Comparison of ENCODE assay signal across 8 cellular contexts in the genomic region with DNA sequence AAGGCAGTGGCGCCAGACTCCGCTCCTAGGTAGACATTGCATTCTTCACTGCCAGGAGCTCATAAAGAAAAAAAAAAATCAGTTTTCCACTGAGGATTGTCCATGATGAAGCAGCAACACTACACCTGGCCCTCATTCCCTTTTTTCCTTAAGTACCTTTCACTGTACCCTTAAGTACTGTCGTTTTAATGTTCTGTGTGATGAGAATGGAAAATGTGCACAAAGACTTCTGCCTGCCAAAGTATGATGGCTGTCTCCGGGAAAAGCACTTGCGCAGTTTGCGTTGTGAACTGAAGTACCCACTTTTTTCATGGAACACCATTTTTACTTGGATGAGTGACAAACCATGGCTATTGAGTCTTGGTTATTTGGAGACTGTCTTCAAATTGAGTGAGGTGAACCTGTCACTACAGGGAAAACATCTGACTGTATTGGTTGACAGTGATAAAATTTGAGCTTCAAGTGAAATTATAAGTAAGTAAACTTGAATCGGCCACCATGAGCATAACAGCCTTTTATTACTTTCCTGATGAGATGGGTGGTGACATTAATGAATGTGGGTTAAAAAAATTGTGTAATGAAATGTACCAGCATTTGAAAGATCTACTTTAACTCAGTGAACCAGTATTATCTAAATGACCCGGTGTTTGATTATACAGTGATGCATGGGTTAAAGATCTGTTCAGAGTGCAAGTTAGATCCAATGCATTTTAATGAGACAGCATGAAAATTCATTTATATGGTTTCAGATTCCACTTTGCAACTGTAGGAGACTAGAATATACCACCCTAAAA.
DNase-seq lines count a peak whose midpoint lies in the region; ATAC-seq and TF ChIP-seq lines count a peak whose summit lies in the region.
"Had no signal": no experiment of that assay in that cellular context is flagged by ENCODE, and none has a peak within 500 bp of the region (broad histone marks: within the 10 kb centered on the region; RNA-seq: fewer than 3 reads in every experiment).

No MANE protein-coding gene starts in this region.

- 72 to 94% methylated on average over 8 of the region's 8 CpGs for WGBS in lung, 2 donors

- H3K4me3 ChIP-seq in lung (no peak overlapping the region), brain microvascular endothelial cell (ENCODE audit: low read depth, low read length) (no peak overlapping the region), mucosa of descending colon (no peak overlapping the region)

- H3K36me3 ChIP-seq in lung (ENCODE audit: control insufficient read depth in 2 of 2, insufficient read depth in 2 of 2, low read length in 2 of 2) (no peaks in the 10 kb centered on the region), brain microvascular endothelial cell (replicated peaks) (peaks cover 3% of the 10 kb centered on the region), mucosa of descending colon (ENCODE audit: low read depth) (no peaks in the 10 kb centered on the region)

- intact Hi-C loops in mucosa of descending colon (cut with DNase I, micrococcal nuclease), result no loop called here

- no peak for ATAC-seq in lung (ENCODE audit: insufficient read depth, low FRiP score)
- no peak for ATAC-seq in mucosa of descending colon
- no peak for ATAC-seq in GM21528 (IDR thresholded peaks at IDR 0.05; ENCODE audit: low FRiP score, unreplicated experiment)

- H3K4me1 ChIP-seq in lung (ENCODE audit: control insufficient read depth in 2 of 2, insufficient read depth in 2 of 2, low read length in 2 of 2) (peaks cover 3 to 17% of the 10 kb centered on the region in 2 donors), mucosa of descending colon (ENCODE audit: low read depth) (no peaks in the 10 kb centered on the region)

- in situ Hi-C loops in brain microvascular endothelial cell (cut with HindIII; ENCODE audit: low pct_ligation_motif_present, low sequenced_read_pairs), result loop anchor here (25.0 kb wide), 1 partner anchor 369 kb away; no protein-coding TSS in a partner anchor

- TF ChIP-seq CTCF in VCaP (conservative IDR thresholded peaks at IDR 0.05), result no peak
- TF ChIP-seq CTCF in lung (IDR thresholded peaks at IDR 0.05; ENCODE audit: control extremely low read depth, extremely low read depth), result no peak
- no peak for TF ChIP-seq CTCF in brain microvascular endothelial cell (IDR thresholded peaks at IDR 0.05; ENCODE audit: low read depth, low read length, missing control alignments)
- no peak for TF ChIP-seq CTCF in mucosa of descending colon (IDR thresholded peaks at IDR 0.05)

- no peaks in the 10 kb centered on the region for H3K27me3 ChIP-seq in lung (ENCODE audit: control insufficient read depth, insufficient read depth)
- no peaks in the 10 kb centered on the region for H3K27me3 ChIP-seq in brain microvascular endothelial cell (replicated peaks)

- no peaks in the 10 kb centered on the region for H3K9me3 ChIP-seq in lung (ENCODE audit: control insufficient read depth in 2 of 2, insufficient read depth in 1 of 2, low read length in 1 of 2)
- no peaks in the 10 kb centered on the region for H3K9me3 ChIP-seq in mucosa of descending colon

- DNase-seq in DMS153 treated with DMSO at 0.1 percent for 48 hours (lab: John Stamatoyannopoulos, UW; ENCODE audit: unreplicated experiment) (peak; percentile 76), NCI-H1105 (lab: John Stamatoyannopoulos, UW) (peak; percentile 86), lung (ENCODE audit: low spot score) (peak; percentile 34), brain microvascular endothelial cell (no peak), mucosa of descending colon (no peak)
- DNase-seq: endodermal cell had no signal

- H3K27ac ChIP-seq in VCaP (peak overlapping the region; percentile 51; the same call in 1 of the 2 replicates), lung (ENCODE audit: low read depth in 1 of 2, low read length in 1 of 2) (no peak overlapping the region), brain microvascular endothelial cell (no peak overlapping the region)

Comparison
In these comparisons a context has a peak if more than half of its experiments do, and no peak if none do; other contexts are left out.
1. DNase-seq: peak in DMS153 treated with DMSO at 0.1 percent for 48 hours (single experiment), NCI-H1105 (single experiment) and lung (single experiment); none in brain microvascular endothelial cell (single experiment) and mucosa of descending colon (0 of 3).